ENCODE assay signal across 10 cellular contexts in the genomic region with DNA sequence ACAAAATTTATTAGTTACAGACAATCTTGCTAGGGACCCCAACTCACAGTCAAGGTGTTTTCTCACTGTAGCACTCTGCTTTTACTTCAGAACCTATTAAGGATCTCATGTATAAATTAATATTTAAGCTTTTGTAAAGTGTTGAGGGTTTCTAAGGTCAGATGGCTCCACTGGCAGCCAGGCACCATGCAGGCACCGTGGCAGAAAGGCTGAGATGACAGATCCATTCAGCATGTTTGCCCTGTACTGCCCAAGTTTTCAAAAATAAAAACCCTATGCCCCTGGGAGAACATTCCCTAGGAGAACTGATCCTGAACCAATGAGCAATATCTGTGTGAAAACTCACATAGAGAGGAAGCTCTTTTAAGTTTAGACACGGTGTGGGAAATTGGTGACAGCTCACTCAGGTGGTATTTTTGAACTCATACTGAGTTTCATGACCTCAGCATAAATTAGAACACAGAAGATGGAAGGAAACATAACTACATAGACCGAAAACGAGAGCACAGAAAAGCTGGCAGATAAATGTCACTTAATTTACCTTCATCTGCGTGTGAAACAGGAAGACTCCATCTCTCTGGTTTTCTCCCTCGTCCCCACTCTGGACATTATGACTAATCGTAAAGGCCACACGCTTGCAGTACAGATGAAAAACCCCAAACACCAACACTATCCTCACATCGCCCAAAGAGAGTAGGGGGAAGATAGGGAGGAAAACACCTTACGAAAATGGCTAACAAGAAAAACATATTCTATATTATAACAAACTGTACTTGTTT.
A peak's percentile ranks its signal among the peaks of the same experiment; 100 is the strongest.
DNase-seq lines count a peak whose midpoint lies in the region; ATAC-seq, FAIRE-seq and TF ChIP-seq lines count a peak whose summit lies in the region.
"Had no signal": no experiment of that assay in that cellular context is flagged by ENCODE, and none has a peak within 500 bp of the region (broad histone marks: within the 10 kb centered on the region; RNA-seq: fewer than 3 reads in every experiment).

No MANE protein-coding gene starts in this region.

- peak; percentile 72 for ATAC-seq in GM21381 (IDR thresholded peaks at IDR 0.05; ENCODE audit: unreplicated experiment)
- ATAC-seq in HG03457 (IDR thresholded peaks at IDR 0.05; ENCODE audit: unreplicated experiment), result peak; percentile 65
- ATAC-seq in central memory CD8-positive, alpha-beta T cell (replicated peaks; ENCODE audit: extremely low read depth, poor library complexity, severe bottlenecking), result no peak

- H3K9me3 ChIP-seq in Caco-2 (no peaks in the 10 kb centered on the region), colonic mucosa (no peaks in the 10 kb centered on the region), tibial artery (no peaks in the 10 kb centered on the region)

- CTCF ChIA-PET in Caco-2 (lab: Charles Lee), result no interaction called here

- POLR2A ChIA-PET in Caco-2 (lab: Charles Lee), result no interaction called here

- H3K4me3 ChIP-seq in Caco-2 (ENCODE audit: low read depth, low read length), result no peak overlapping the region
- H3K4me3 ChIP-seq in colonic mucosa, result no peak overlapping the region
- H3K4me3 ChIP-seq in tibial artery, result no peak overlapping the region

- TF ChIP-seq CTCF in Caco-2 (IDR thresholded peaks at IDR 0.05; ENCODE audit: insufficient read depth in 1 of 2, low read depth in 1 of 2, low read length in 1 of 2, severe bottlenecking in 1 of 2, unreplicated experiment in 1 of 2), result no peak
- no peak for TF ChIP-seq CTCF in colonic mucosa (IDR thresholded peaks at IDR 0.05)
- TF ChIP-seq CTCF in tibial artery (IDR thresholded peaks at IDR 0.05), result no peak

- no TSS peak for BruUV-seq in Caco-2 (replicated peaks; lab: Mats Ljungman, UMichigan)

- H3K36me3 ChIP-seq in Caco-2 (ENCODE audit: control insufficient read depth, insufficient read depth, low read length) (no peaks in the 10 kb centered on the region), colonic mucosa (no peaks in the 10 kb centered on the region), tibial artery (no peaks in the 10 kb centered on the region)

- H3K36me3 Mint-ChIP-seq in central memory CD8-positive, alpha-beta T cell (ENCODE audit: insufficient read depth), result peaks cover 6% of the 10 kb centered on the region
- H3K36me3 Mint-ChIP-seq in Caco-2 (ENCODE audit: insufficient read depth, unreplicated experiment), result no peaks in the 10 kb centered on the region

- H3K27ac ChIP-seq in colonic mucosa (no peak overlapping the region), tibial artery (no peak overlapping the region)

- H3K27me3 Mint-ChIP-seq in central memory CD8-positive, alpha-beta T cell, result no peaks in the 10 kb centered on the region
- no peaks in the 10 kb centered on the region for H3K27me3 Mint-ChIP-seq in Caco-2 (ENCODE audit: insufficient read depth, unreplicated experiment)

- H3K27ac Mint-ChIP-seq in central memory CD8-positive, alpha-beta T cell (ENCODE audit: low read depth), result peak overlapping the region; percentile 87
- H3K27ac Mint-ChIP-seq in Caco-2 (ENCODE audit: unreplicated experiment), result no peak overlapping the region

- intact Hi-C loops in Caco-2 (cut with micrococcal nuclease; ENCODE audit: unreplicated experiment) (no loop called here), colonic mucosa (cut with DNase I) (no loop called here), tibial artery (cut with DNase I; ENCODE audit: low total_unique reads) (no loop called here)

- H3K4me1 ChIP-seq in Caco-2 (no peaks in the 10 kb centered on the region), colonic mucosa (no peaks in the 10 kb centered on the region), tibial artery (no peaks in the 10 kb centered on the region)

- peak overlapping the region; percentile 39 for H3K4me3 Mint-ChIP-seq in central memory CD8-positive, alpha-beta T cell
- H3K4me3 Mint-ChIP-seq in Caco-2 (ENCODE audit: unreplicated experiment), result no peak overlapping the region

- no peak for DNase-seq in GM12892 (ENCODE audit: insufficient read length)
- no peak for DNase-seq in central memory CD8-positive, alpha-beta T cell (ENCODE audit: low spot score in 2 of 2)
- DNase-seq in AG20443 (ENCODE audit: low spot score), result no peak
- DNase-seq in Caco-2, result no peak
- no peak for DNase-seq in colonic mucosa
- DNase-seq in tibial artery, result no peak
- DNase-seq: SW 1271 had no signal

- peaks cover 43% of the 10 kb centered on the region for H3K4me1 Mint-ChIP-seq in central memory CD8-positive, alpha-beta T cell
- H3K4me1 Mint-ChIP-seq in Caco-2 (ENCODE audit: low read depth, unreplicated experiment), result no peaks in the 10 kb centered on the region

- TF ChIP-seq POLR2A in GM12892 (IDR thresholded peaks at IDR 0.05; ENCODE audit: low read depth, low read length), result no peak

- no peaks in the 10 kb centered on the region for H3K9me3 Mint-ChIP-seq in central memory CD8-positive, alpha-beta T cell
- no peaks in the 10 kb centered on the region for H3K9me3 Mint-ChIP-seq in Caco-2 (ENCODE audit: unreplicated experiment)

- peak; percentile 97 for FAIRE-seq in GM12892 (lab: Jason Lieb, UNC)
- FAIRE-seq: endothelial cell of umbilical vein had no signal

- no peak overlapping the region for H3K9ac ChIP-seq in colonic mucosa (ENCODE audit: low read depth in 2 of 2, low read length in 2 of 2)

- H3K27me3 ChIP-seq in Caco-2 (replicated peaks; ENCODE audit: control insufficient read depth, insufficient read depth, low read length), result no peaks in the 10 kb centered on the region
- no peaks in the 10 kb centered on the region for H3K27me3 ChIP-seq in colonic mucosa
- no peaks in the 10 kb centered on the region for H3K27me3 ChIP-seq in tibial artery
